Comparison of ENCODE assay signal across 10 cellular contexts in the genomic region with DNA sequence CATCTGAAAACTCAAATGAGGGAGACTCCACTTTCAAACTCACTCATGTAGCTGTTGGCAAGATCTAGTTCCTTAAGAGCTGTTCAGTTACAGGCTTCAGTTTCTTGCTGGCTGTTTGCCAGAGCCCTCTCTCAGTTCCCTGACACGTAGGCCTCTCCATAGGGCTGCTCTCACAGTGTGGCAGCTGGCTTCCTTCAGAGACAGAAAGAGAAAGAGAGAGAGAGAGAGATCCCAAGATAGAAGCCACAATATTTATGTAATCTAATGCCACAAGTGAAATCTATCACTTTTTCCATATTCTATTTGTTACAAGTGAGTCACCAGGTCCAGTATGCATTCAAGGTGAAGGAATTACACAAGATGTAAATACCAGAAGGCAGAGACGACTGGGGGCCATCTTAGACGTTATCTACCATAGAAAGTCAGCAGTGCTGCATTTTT.
DNase-seq lines count a peak whose midpoint lies in the region; ATAC-seq, FAIRE-seq and TF ChIP-seq lines count a peak whose summit lies in the region.
"Had no signal": no experiment of that assay in that cellular context is flagged by ENCODE, and none has a peak within 500 bp of the region (broad histone marks: within the 10 kb centered on the region; RNA-seq: fewer than 3 reads in every experiment).

No MANE protein-coding gene starts in this region.

- intact Hi-C loops in adrenal gland (cut with DNase I): no loop called here

- FAIRE-seq in frontal cortex (lab: Jason Lieb, UNC): no peak

- TF ChIP-seq POLR2A in adrenal gland (IDR thresholded peaks at IDR 0.05): no peak

- H3K27me3 ChIP-seq in GM06990 (replicated peaks; ENCODE audit: control insufficient read depth, insufficient read depth, low read length) (no peaks in the 10 kb centered on the region), adrenal gland (no peaks in the 10 kb centered on the region)
- H3K27me3 ChIP-seq: body of pancreas had no signal

- H3K9me3 ChIP-seq in adrenal gland (replicated peaks in 1 of 3): no peaks in the 10 kb centered on the region
- H3K9me3 ChIP-seq: body of pancreas had no signal

- H3K4me1 ChIP-seq in adrenal gland (replicated peaks in 1 of 2): no peaks in the 10 kb centered on the region
- H3K4me1 ChIP-seq: body of pancreas had no signal

- DNase-seq in GM06990 (ENCODE audit: extremely low read depth, insufficient read length) (peak; percentile 26), adrenal gland (peak in 5 of 7 donors; percentile 16 to 53 (median 25)), stromal cell of bone marrow (ENCODE audit: low read depth) (peak; percentile 3), inferior parietal cortex (ENCODE audit: extremely low spot score) (no peak), activated gamma-delta T cell (lab: John Stamatoyannopoulos, UW) (no peak), frontal cortex (ENCODE audit: low spot score in 2 of 2) (no peak)

- ATAC-seq in GM19463 (IDR thresholded peaks at IDR 0.05; ENCODE audit: unreplicated experiment) (peak; percentile 97), HG03432 (IDR thresholded peaks at IDR 0.05; ENCODE audit: unreplicated experiment) (peak; percentile 98)
- ATAC-seq: body of pancreas had no signal

- H3K27ac ChIP-seq in adrenal gland: no peak overlapping the region
- H3K27ac ChIP-seq: body of pancreas, skin epidermis had no signal

- H3K4me3 ChIP-seq in GM06990 (replicated peaks; ENCODE audit: low read depth, low read length): no peak overlapping the region
- H3K4me3 ChIP-seq in adrenal gland: no peak overlapping the region
- H3K4me3 ChIP-seq: body of pancreas, skin epidermis had no signal

- WGBS in adrenal gland, 4 donors: 23 to 42% (median 33%) methylated on average over 3 of the region's 3 CpGs

- TF ChIP-seq CTCF in GM06990 (IDR thresholded peaks at IDR 0.05; ENCODE audit: insufficient read depth, low read length, poor library complexity, severe bottlenecking): no peak
- TF ChIP-seq CTCF in adrenal gland (IDR thresholded peaks at IDR 0.05): no peak

- H3K36me3 ChIP-seq in GM06990 (ENCODE audit: control insufficient read depth, insufficient read depth, low read length): no peaks in the 10 kb centered on the region
- no peaks in the 10 kb centered on the region for H3K36me3 ChIP-seq in adrenal gland (replicated peaks in 1 of 2)

Comparison
In these comparisons a context has a peak if more than half of its experiments do, and no peak if none do; other contexts are left out.
1. DNase-seq: peak in GM06990 (single experiment), adrenal gland (5 of 7) and stromal cell of bone marrow (single experiment); none in inferior parietal cortex (single experiment), activated gamma-delta T cell (single experiment) and frontal cortex (0 of 2).